8 cellular contexts compared by ENCODE assay signal in genomic region chr5:113293068-113293571, GRCh38.
A peak's percentile ranks its signal among the peaks of the same experiment; 100 is the strongest.
DNase-seq lines count a peak whose midpoint lies in the region; ATAC-seq and TF ChIP-seq lines count a peak whose summit lies in the region.

No MANE protein-coding gene starts in this region.

- 28% methylated on average over 8 of the region's 8 CpGs for WGBS in SK-N-SH (ENCODE audit: low lambda C conversion rate)

- no peaks in the 10 kb centered on the region for H3K79me2 ChIP-seq in SK-N-SH (ENCODE audit: insufficient read depth)

- in situ Hi-C loops in HAP-1 (cut with MboI; ENCODE audit: low sequenced_read_pairs) = no loop called here

- H3K27me3 ChIP-seq in HAP-1 (ENCODE audit: low read depth) (no peaks in the 10 kb centered on the region), SK-N-SH (ENCODE audit: insufficient read depth) (peaks cover 9% of the 10 kb centered on the region; the same call in 1 of the 2 replicates)

- H3K36me3 ChIP-seq in HAP-1 (replicated peaks) = no peaks in the 10 kb centered on the region
- H3K36me3 ChIP-seq in SK-N-SH (replicated peaks in 1 of 2; ENCODE audit: control insufficient read depth in 1 of 2, insufficient read depth in 2 of 2, low read length in 1 of 2) = no peaks in the 10 kb centered on the region

- peaks cover 9% of the 10 kb centered on the region for H3K4me1 ChIP-seq in HAP-1
- peaks cover 0 to 14% of the 10 kb centered on the region in 2 experiments; a peak in 2 of 4 replicates for H3K4me1 ChIP-seq in SK-N-SH (ENCODE audit: control insufficient read depth in 1 of 2, insufficient read depth in 2 of 2, low read depth in 1 of 2, low read length in 1 of 2)

- peak overlapping the region; percentile 98 for H3K4me2 ChIP-seq in SK-N-SH

- H3K27ac ChIP-seq in SK-N-SH (ENCODE audit: low read depth in 2 of 2, low read length in 1 of 2) = peak overlapping the region in 1 of 2 experiments; percentile 89; a peak in 1 of 4 replicates

- no peaks in the 10 kb centered on the region for H4K20me1 ChIP-seq in SK-N-SH (ENCODE audit: insufficient read depth)

- H3K4me3 ChIP-seq in HAP-1 = peak overlapping the region; percentile 64
- peak overlapping the region; percentile 70 to 86; a peak in 3 of 4 replicates for H3K4me3 ChIP-seq in SK-N-SH (ENCODE audit: low read depth in 2 of 2, low read length in 1 of 2)
- H3K4me3 ChIP-seq in foreskin fibroblast (ENCODE audit: low read depth in 1 of 2, low read length in 2 of 2) = peak overlapping the region; percentile 47 to 75

- no peaks in the 10 kb centered on the region for H3F3A ChIP-seq in SK-N-SH (replicated peaks; ENCODE audit: insufficient read depth)

- CTCF ChIA-PET in SK-N-SH (lab: Yijun Ruan, JAX) = interaction anchor here (0.9 to 3.2 kb wide), 6 partner anchors 11 to 236 kb away, joined by 3 to 11 read pairs (median 5); no protein-coding TSS in a partner anchor

- ATAC-seq in GM21528 (IDR thresholded peaks at IDR 0.05; ENCODE audit: low FRiP score, unreplicated experiment) = no peak

- DNase-seq in HAP-1 (ENCODE audit: low spot score in 2 of 2) (peak in 1 of 2 experiments; percentile 13), SK-N-SH (peak; percentile 44), foreskin fibroblast (peak in 1 of 2 donors; percentile 37), retina (peak; percentile 50), GM19240 (ENCODE audit: insufficient read length, low spot score) (no peak), NCI-H1417 treated with DMSO at 0.1 percent for 48 hours (lab: John Stamatoyannopoulos, UW) (no peak), NCI-H2196 (lab: John Stamatoyannopoulos, UW; ENCODE audit: unreplicated experiment) (no peak)

- no peak for TF ChIP-seq CTCF in SK-N-SH (IDR thresholded peaks at IDR 0.05)
- no peak for TF ChIP-seq CTCF in foreskin fibroblast (IDR thresholded peaks at IDR 0.05; ENCODE audit: low read depth, low read length)

- no peak overlapping the region for H3K9ac ChIP-seq in SK-N-SH

- H2AFZ ChIP-seq in SK-N-SH (ENCODE audit: low read depth) = no peak overlapping the region

- POLR2A ChIA-PET in SK-N-SH (lab: Yijun Ruan, JAX) = interaction anchor here (1.4 kb wide), 1 partner anchor 175 kb away, joined by 3 read pairs; no protein-coding TSS in a partner anchor

- no peak for TF ChIP-seq EP300 in SK-N-SH (IDR thresholded peaks at IDR 0.05; ENCODE audit: borderline replicate concordance in 1 of 2, low read depth in 1 of 2, low read length in 1 of 2)

- no peak for TF ChIP-seq RAD21 in SK-N-SH (IDR thresholded peaks at IDR 0.05; ENCODE audit: low read length)

- H3K9me3 ChIP-seq in HAP-1 (no peaks in the 10 kb centered on the region), SK-N-SH (no peaks in the 10 kb centered on the region)

- no peaks in the 10 kb centered on the region for H3K9me2 ChIP-seq in SK-N-SH

TF ChIP-seq in SK-N-SH, 30 proteins besides CTCF, POLR2A, EP300 and RAD21:
- no peak for TF ChIP-seq RCOR1 (IDR thresholded peaks at IDR 0.05; ENCODE audit: low read length)
- TF ChIP-seq MXI1 (IDR thresholded peaks at IDR 0.05; ENCODE audit: low read depth, low read length) = peak; percentile 21; the same call in 1 of the 2 replicates
- TF ChIP-seq SMC3 (IDR thresholded peaks at IDR 0.05; ENCODE audit: low read depth, low read length) = no peak
- TF ChIP-seq TEAD4 (IDR thresholded peaks at IDR 0.05; ENCODE audit: borderline replicate concordance, insufficient read depth) = no peak
- TF ChIP-seq YY1 (IDR thresholded peaks at IDR 0.05; ENCODE audit: low read depth) = no peak

Comparison
In these comparisons a context has a peak if more than half of its experiments do, and no peak if none do; other contexts are left out.
1. DNase-seq: peak in SK-N-SH (single experiment) and retina (single experiment); none in GM19240 (single experiment), NCI-H1417 treated with DMSO at 0.1 percent for 48 hours (single experiment) and NCI-H2196 (single experiment).
2. Peak in every context shown above with its lines, with median percentiles within 50 percentile points of each other: H3K4me3 ChIP-seq.